Comparison of ENCODE assay signal across 9 cellular contexts in genomic region chr3:30342319-30343060, GRCh38.
DNase-seq lines count a peak whose midpoint lies in the region; ATAC-seq, FAIRE-seq and TF ChIP-seq lines count a peak whose summit lies in the region.
"Had no signal": no experiment of that assay in that cellular context is flagged by ENCODE, and none has a peak within 500 bp of the region (broad histone marks: within the 10 kb centered on the region; RNA-seq: fewer than 3 reads in every experiment).

No MANE protein-coding gene starts in this region.

- DNase-seq in activated CD4-positive, alpha-beta T cell treated with anti-CD3 and anti-CD28 coated beads for 48 hours, result peak; percentile 32
- DNase-seq in activated CD4-positive, alpha-beta T cell treated with anti-CD3 and anti-CD28 coated beads, Interleukin-2, amount 50 U/mL, for 48 hours, result no peak
- DNase-seq in amniotic stem cell (lab: John Stamatoyannopoulos, UW), result peak; percentile 90
- peak; percentile 96 for DNase-seq in keratinocyte (ENCODE audit: low read depth, low spot score)
- peak; percentile 47 for DNase-seq in thoracic aorta (ENCODE audit: low spot score)
- DNase-seq in natural killer cell treated with Interleukin-12 subunit alpha and Interleukin-12 subunit beta and Interleukin-15 and Interleukin-18, amount 100 ng/mL, for 72 hours (ENCODE audit: low spot score), result no peak

- H3K4me2 ChIP-seq in keratinocyte (ENCODE audit: control insufficient read depth, extremely low read depth, insufficient read depth, low read depth, low read length), result peak overlapping the region; percentile 54
- H3K4me2 ChIP-seq: BLaER1 treated with 17β-estradiol and CSF1 and Interleukin-3, amounts not matched to agents 10 nM and 100 nM had no signal

- H3K27ac Mint-ChIP-seq in natural killer cell treated with Interleukin-12 subunit alpha and Interleukin-12 subunit beta and Interleukin-15 and Interleukin-18, amount 100 ng/mL, for 72 hours, result no peak overlapping the region

- ATAC-seq in thoracic aorta (ENCODE audit: insufficient number of reproducible peaks, low FRiP score, low read depth) (peak; percentile 98), HG02610 (IDR thresholded peaks at IDR 0.05; ENCODE audit: unreplicated experiment) (no peak), HG03175 (IDR thresholded peaks at IDR 0.05; ENCODE audit: unreplicated experiment) (no peak)
- ATAC-seq in natural killer cell treated with Interleukin-12 subunit alpha and Interleukin-12 subunit beta and Interleukin-15 and Interleukin-18, amount 100 ng/mL, for 72 hours, result no peak

- H3K36me3 Mint-ChIP-seq in natural killer cell treated with Interleukin-12 subunit alpha and Interleukin-12 subunit beta and Interleukin-15 and Interleukin-18, amount 100 ng/mL, for 72 hours, result peaks cover 13% of the 10 kb centered on the region

- peaks cover 4% of the 10 kb centered on the region for H3K9me3 Mint-ChIP-seq in natural killer cell treated with Interleukin-12 subunit alpha and Interleukin-12 subunit beta and Interleukin-15 and Interleukin-18, amount 100 ng/mL, for 72 hours

- H3K79me2 ChIP-seq in keratinocyte (ENCODE audit: control insufficient read depth, insufficient read depth, low read length), result no peaks in the 10 kb centered on the region

- peaks cover 0 to 6% of the 10 kb centered on the region in 2 donors for H3K27me3 Mint-ChIP-seq in natural killer cell treated with Interleukin-12 subunit alpha and Interleukin-12 subunit beta and Interleukin-15 and Interleukin-18, amount 100 ng/mL, for 72 hours

- dilution Hi-C loops in keratinocyte (cut with MboI; ENCODE audit: extremely low pct_ligation_motif_present, low sequenced_read_pairs), result no loop called here

- TF ChIP-seq CTCF in keratinocyte (optimal IDR thresholded peaks at IDR 0.05 in 1 of 3, IDR thresholded peaks at IDR 0.05 in 1 of 3, conservative IDR thresholded peaks at IDR 0.05 in 1 of 3; ENCODE audit: extremely low read depth in 1 of 3, insufficient read depth in 2 of 3, low read length in 3 of 3) (no peak), thoracic aorta (IDR thresholded peaks at IDR 0.05) (no peak)

- H3K9me3 ChIP-seq in keratinocyte (ENCODE audit: control insufficient read depth, low read depth, low read length) (no peaks in the 10 kb centered on the region), thoracic aorta (no peaks in the 10 kb centered on the region)

- H3K36me3 ChIP-seq in keratinocyte (ENCODE audit: control insufficient read depth in 2 of 2, extremely low read depth in 1 of 2, insufficient read depth in 2 of 2, low read length in 2 of 2) (no peaks in the 10 kb centered on the region), thoracic aorta (no peaks in the 10 kb centered on the region)
- H3K36me3 ChIP-seq: BLaER1 treated with 17β-estradiol and CSF1 and Interleukin-3, amounts not matched to agents 10 nM and 100 nM had no signal

- H4K20me1 ChIP-seq in keratinocyte (ENCODE audit: control insufficient read depth, extremely low read depth, insufficient read depth, low read length), result no peaks in the 10 kb centered on the region
- H4K20me1 ChIP-seq: BLaER1 treated with 17β-estradiol and CSF1 and Interleukin-3, amounts not matched to agents 10 nM and 100 nM had no signal

- FAIRE-seq in keratinocyte (lab: Jason Lieb, UNC), result peak; percentile 97

- no peaks in the 10 kb centered on the region for H3K9me1 ChIP-seq in keratinocyte (ENCODE audit: control insufficient read depth, extremely low read depth, insufficient read depth, low read length)

- H3K4me1 Mint-ChIP-seq in natural killer cell treated with Interleukin-12 subunit alpha and Interleukin-12 subunit beta and Interleukin-15 and Interleukin-18, amount 100 ng/mL, for 72 hours (ENCODE audit: low read depth in 2 of 2), result peaks cover 7 to 33% of the 10 kb centered on the region in 2 donors

- H3K27ac ChIP-seq in keratinocyte (ENCODE audit: control insufficient read depth, insufficient read depth, low read length) (peak overlapping the region; percentile 82), thoracic aorta (peak overlapping the region; percentile 68 to 80)
- H3K27ac ChIP-seq: BLaER1 treated with 17β-estradiol and CSF1 and Interleukin-3, amounts not matched to agents 10 nM and 100 nM had no signal

- no peak overlapping the region for H3K4me3 Mint-ChIP-seq in natural killer cell treated with Interleukin-12 subunit alpha and Interleukin-12 subunit beta and Interleukin-15 and Interleukin-18, amount 100 ng/mL, for 72 hours

- peaks cover 52% of the 10 kb centered on the region for H3K4me1 ChIP-seq in keratinocyte (ENCODE audit: control insufficient read depth, extremely low read depth, insufficient read depth, low read length)
- peaks cover 14 to 38% of the 10 kb centered on the region in 2 donors for H3K4me1 ChIP-seq in thoracic aorta (ENCODE audit: control insufficient read depth in 1 of 2, low read depth in 2 of 2)

- no peaks in the 10 kb centered on the region for H3K27me3 ChIP-seq in keratinocyte (ENCODE audit: control insufficient read depth, extremely low read depth, insufficient read depth, low read length)
- no peaks in the 10 kb centered on the region for H3K27me3 ChIP-seq in thoracic aorta (replicated peaks; ENCODE audit: insufficient read depth)
- H3K27me3 ChIP-seq: BLaER1 treated with 17β-estradiol and CSF1 and Interleukin-3, amounts not matched to agents 10 nM and 100 nM had no signal

- peak overlapping the region; percentile 60 for H3K9ac ChIP-seq in keratinocyte (ENCODE audit: control insufficient read depth, extremely low read depth, insufficient read depth, low read length)
- H3K9ac ChIP-seq: BLaER1 treated with 17β-estradiol and CSF1 and Interleukin-3, amounts not matched to agents 10 nM and 100 nM had no signal

- H2AFZ ChIP-seq in keratinocyte (ENCODE audit: control insufficient read depth, low read length), result no peak overlapping the region

- H3K4me3 ChIP-seq in keratinocyte (ENCODE audit: control insufficient read depth in 2 of 3, extremely low read depth in 1 of 3, insufficient read depth in 2 of 3, low read depth in 1 of 3, low read length in 3 of 3) (no peak overlapping the region), thoracic aorta (no peak overlapping the region)
- H3K4me3 ChIP-seq: BLaER1 treated with 17β-estradiol and CSF1 and Interleukin-3, amounts not matched to agents 10 nM and 100 nM had no signal

Comparison
In these comparisons a context has a peak if more than half of its experiments do, and no peak if none do; other contexts are left out.
1. DNase-seq: peak in activated CD4-positive, alpha-beta T cell treated with anti-CD3 and anti-CD28 coated beads for 48 hours (single experiment), amniotic stem cell (single experiment), keratinocyte (single experiment) and thoracic aorta (single experiment); none in activated CD4-positive, alpha-beta T cell treated with anti-CD3 and anti-CD28 coated beads, Interleukin-2, amount 50 U/mL, for 48 hours (0 of 2) and natural killer cell treated with Interleukin-12 subunit alpha and Interleukin-12 subunit beta and Interleukin-15 and Interleukin-18, amount 100 ng/mL, for 72 hours (single experiment).